13 cellular contexts compared by ENCODE assay signal in the genomic region with DNA sequence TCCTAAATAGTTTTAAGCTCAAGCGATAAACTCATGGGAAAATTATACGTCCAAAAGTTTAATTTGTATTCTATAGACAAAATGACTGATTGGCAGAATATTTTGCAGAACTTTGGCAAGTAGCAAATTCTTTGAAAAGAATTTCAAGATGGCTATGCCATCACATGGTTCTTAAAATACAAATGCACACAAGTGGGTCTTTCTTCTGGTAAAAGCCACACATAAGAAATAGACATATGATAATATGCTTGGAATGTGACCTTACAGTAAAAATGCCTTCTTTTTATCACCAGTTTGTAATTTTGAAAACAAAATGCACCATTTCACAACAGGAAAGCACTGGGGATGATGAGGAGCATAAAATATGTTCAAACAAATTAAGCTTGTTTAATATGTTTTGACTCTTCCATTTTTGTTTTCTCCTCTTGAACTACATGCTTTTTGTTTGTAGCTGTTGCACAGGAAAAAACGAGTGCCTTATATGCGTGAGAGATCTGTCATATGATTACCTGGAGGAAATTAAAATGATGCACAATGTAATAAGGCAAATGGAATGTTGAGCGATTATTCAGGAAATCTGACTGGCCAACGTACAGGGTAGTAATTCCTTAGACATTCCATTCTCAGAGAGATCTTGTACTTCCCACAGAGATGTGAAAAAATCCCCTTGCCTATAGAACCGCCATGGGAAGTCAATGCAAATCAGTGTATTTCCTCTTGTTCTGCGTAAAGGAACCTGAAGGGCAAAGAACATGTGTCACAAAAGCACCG.
DNase-seq lines count a peak whose midpoint lies in the region; ATAC-seq and TF ChIP-seq lines count a peak whose summit lies in the region.
"Had no signal": no experiment of that assay in that cellular context is flagged by ENCODE, and none has a peak within 500 bp of the region (broad histone marks: within the 10 kb centered on the region; RNA-seq: fewer than 3 reads in every experiment).

No MANE protein-coding gene starts in this region.

- H3K4me3 Mint-ChIP-seq in MCF 10A (ENCODE audit: unreplicated experiment), result no peak overlapping the region
- H3K4me3 Mint-ChIP-seq: central memory CD8-positive, alpha-beta T cell had no signal

- peak overlapping the region; percentile 66 for H3K27ac Mint-ChIP-seq in MCF 10A (ENCODE audit: low read depth, unreplicated experiment)

- H3K4me3 ChIP-seq in breast epithelium, result no peak overlapping the region
- H3K4me3 ChIP-seq: HAP-1, heart right ventricle had no signal

- H3K36me3 Mint-ChIP-seq in MCF 10A (ENCODE audit: insufficient read depth, unreplicated experiment), result no peaks in the 10 kb centered on the region

- DNase-seq in MCF 10A (ENCODE audit: unreplicated experiment) (peak; percentile 70), breast epithelium (ENCODE audit: low spot score in 2 of 2) (no peak), foreskin keratinocyte (peak; percentile 99 to 100), NCI-H1694 treated with DMSO at 0.1 percent for 48 hours (lab: John Stamatoyannopoulos, UW) (no peak), GM10266 (ENCODE audit: extremely low spot score) (no peak), cortex of kidney (lab: John Stamatoyannopoulos, UW) (no peak)
- DNase-seq: ACHN, heart right ventricle, small intestine had no signal

- peaks cover 9% of the 10 kb centered on the region for H3K4me1 Mint-ChIP-seq in MCF 10A (ENCODE audit: insufficient read depth, unreplicated experiment)
- H3K4me1 Mint-ChIP-seq: central memory CD8-positive, alpha-beta T cell had no signal

- H3K27ac ChIP-seq in breast epithelium, result no peak overlapping the region
- peak overlapping the region; percentile 93 for H3K27ac ChIP-seq in foreskin keratinocyte
- H3K27ac ChIP-seq: heart right ventricle had no signal

- intact Hi-C loops in MCF 10A (cut with micrococcal nuclease) (no loop called here), breast epithelium (cut with DNase I; ENCODE audit: low total_unique reads) (no loop called here)

- H3K9me3 ChIP-seq in breast epithelium, result no peaks in the 10 kb centered on the region
- H3K9me3 ChIP-seq: HAP-1 had no signal

- H3K27me3 ChIP-seq in breast epithelium (no peaks in the 10 kb centered on the region), foreskin keratinocyte (no peaks in the 10 kb centered on the region)
- H3K27me3 ChIP-seq: heart right ventricle had no signal

- BruUV-seq in MCF 10A (replicated peaks; lab: Mats Ljungman, UMichigan), result no TSS peak

- ATAC-seq in SK-N-SH treated with all-trans-retinoic acid at 6 μM for 48 hours (peak; percentile 91), foreskin keratinocyte (peak; percentile 99), GM21737 (IDR thresholded peaks at IDR 0.05; ENCODE audit: unreplicated experiment) (no peak)
- ATAC-seq: heart right ventricle had no signal

- CTCF ChIA-PET in MCF 10A (lab: Yijun Ruan, JAX), result interaction anchor here (0.6 kb wide), 1 partner anchor 1994 kb away, joined by 4 read pairs; no protein-coding TSS in a partner anchor

- POLR2A ChIA-PET in MCF 10A (lab: Yijun Ruan, JAX), result interaction anchor here (0.7 to 2.0 kb wide), 5 partner anchors 13 to 929 kb away, joined by 3 to 6 read pairs (median 3); no protein-coding TSS in a partner anchor

- no peaks in the 10 kb centered on the region for H3K27me3 Mint-ChIP-seq in MCF 10A (ENCODE audit: insufficient read depth, unreplicated experiment)
- H3K27me3 Mint-ChIP-seq: central memory CD8-positive, alpha-beta T cell had no signal

- no peaks in the 10 kb centered on the region for H3K4me1 ChIP-seq in breast epithelium
- peaks cover 21% of the 10 kb centered on the region for H3K4me1 ChIP-seq in foreskin keratinocyte
- H3K4me1 ChIP-seq: HAP-1, heart right ventricle had no signal

- no peaks in the 10 kb centered on the region for H3K9me3 Mint-ChIP-seq in MCF 10A (ENCODE audit: unreplicated experiment)

- TF ChIP-seq POLR2A in breast epithelium (IDR thresholded peaks at IDR 0.05), result no peak

- no peaks in the 10 kb centered on the region for H3K36me3 ChIP-seq in breast epithelium
- H3K36me3 ChIP-seq: HAP-1, heart right ventricle had no signal

- TF ChIP-seq CTCF in MCF 10A (IDR thresholded peaks at IDR 0.05; ENCODE audit: unreplicated experiment), result no peak
- no peak for TF ChIP-seq CTCF in breast epithelium (IDR thresholded peaks at IDR 0.05)
- no peak for TF ChIP-seq CTCF in foreskin keratinocyte (conservative IDR thresholded peaks at IDR 0.05)
- TF ChIP-seq CTCF in GM10266 (IDR thresholded peaks at IDR 0.05; ENCODE audit: control insufficient read depth, insufficient read depth, low read depth, missing control alignments), result no peak

TF ChIP-seq in SK-N-SH treated with all-trans-retinoic acid at 6 μM for 48 hours, 23 proteins besides CTCF, POLR2A, EP300 and RAD21:
- TF ChIP-seq ZNF565 (CRISPR knock-in tag; conservative IDR thresholded peaks at IDR 0.05; ENCODE audit: low read depth), result no peak
- no peak for TF ChIP-seq PPARA (CRISPR knock-in tag; IDR thresholded peaks at IDR 0.05; ENCODE audit: borderline replicate concordance)
- TF ChIP-seq TOX (CRISPR knock-in tag; IDR thresholded peaks at IDR 0.05; ENCODE audit: borderline replicate concordance), result peak; percentile 34; the same call in 1 of the 2 replicates

Comparison
In these comparisons a context has a peak if more than half of its experiments do, and no peak if none do; other contexts are left out.
1. DNase-seq: peak in MCF 10A (single experiment) and foreskin keratinocyte (2 of 2); none in breast epithelium (0 of 2), NCI-H1694 treated with DMSO at 0.1 percent for 48 hours (single experiment), GM10266 (single experiment) and cortex of kidney (single experiment).